ENCODE assay signal across 16 cellular contexts in the genomic region with DNA sequence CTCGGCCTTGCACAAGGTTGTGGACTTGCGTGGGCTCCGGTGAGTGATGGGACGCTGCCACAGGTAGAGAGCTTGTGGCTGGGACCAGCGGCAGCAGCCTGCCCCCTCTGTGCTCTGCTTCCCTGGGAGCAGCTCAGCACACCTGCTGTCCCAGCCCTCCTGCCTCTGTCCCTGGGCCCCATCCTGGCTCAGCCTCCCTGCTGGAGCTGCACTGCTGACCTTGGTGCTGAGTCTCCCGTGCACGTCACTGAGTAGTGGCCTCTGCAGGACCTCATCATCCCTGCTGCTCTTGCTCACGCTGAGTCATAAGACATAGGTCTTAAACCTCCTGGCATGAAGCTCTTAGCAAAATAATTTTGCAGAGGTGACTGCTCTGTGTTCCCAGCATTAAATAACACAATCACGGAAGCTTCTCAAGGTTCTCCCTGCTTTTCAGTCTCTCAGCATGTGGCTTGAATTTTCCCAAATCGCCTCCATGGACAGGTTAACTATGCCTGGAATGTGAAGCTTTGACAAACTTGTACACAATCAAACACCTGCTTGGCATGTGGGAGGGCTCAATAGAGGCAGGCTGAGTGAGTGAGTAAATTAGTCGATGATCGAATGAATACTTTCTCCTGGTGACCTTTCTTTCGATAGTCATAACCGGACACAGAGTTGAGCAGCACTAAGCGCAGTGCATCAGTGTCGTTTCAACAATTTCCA.
DNase-seq lines count a peak whose midpoint lies in the region; ATAC-seq, FAIRE-seq and TF ChIP-seq lines count a peak whose summit lies in the region.
"Had no signal": no experiment of that assay in that cellular context is flagged by ENCODE, and none has a peak within 500 bp of the region (broad histone marks: within the 10 kb centered on the region; RNA-seq: fewer than 3 reads in every experiment).

No MANE protein-coding gene starts in this region.

- WGBS in suprapubic skin: 78% methylated on average over 15 of the region's 16 CpGs

- no peak overlapping the region for H3K4me3 ChIP-seq in astrocyte (ENCODE audit: insufficient read depth, low read depth, low read length)
- no peak overlapping the region for H3K4me3 ChIP-seq in suprapubic skin

- no peak overlapping the region for H3K4me3 Mint-ChIP-seq in astrocyte (ENCODE audit: unreplicated experiment)
- H3K4me3 Mint-ChIP-seq: stimulated activated naive CD8-positive, alpha-beta T cell treated with anti-CD3 and anti-CD28 coated beads, Interleukin-15, Interleukin-2, amounts not matched to agents 100 ng/mL and 50 ng/mL, for 24 hours had no signal

- H3K4me1 ChIP-seq in astrocyte (ENCODE audit: insufficient read depth, low read length): peaks cover 2% of the 10 kb centered on the region
- no peaks in the 10 kb centered on the region for H3K4me1 ChIP-seq in suprapubic skin

- H3K27ac ChIP-seq in astrocyte (ENCODE audit: low read depth, low read length) (no peak overlapping the region), suprapubic skin (no peak overlapping the region)
- H3K27ac ChIP-seq: 22Rv1 had no signal

- no peaks in the 10 kb centered on the region for H3K9me3 ChIP-seq in astrocyte (ENCODE audit: insufficient read depth, low read depth, low read length)
- no peaks in the 10 kb centered on the region for H3K9me3 ChIP-seq in suprapubic skin

- no peaks in the 10 kb centered on the region for H3K9me3 Mint-ChIP-seq in astrocyte (ENCODE audit: unreplicated experiment)
- H3K9me3 Mint-ChIP-seq: stimulated activated naive CD8-positive, alpha-beta T cell treated with anti-CD3 and anti-CD28 coated beads, Interleukin-15, Interleukin-2, amounts not matched to agents 100 ng/mL and 50 ng/mL, for 24 hours had no signal

- no peak overlapping the region for H3K27ac Mint-ChIP-seq in astrocyte (ENCODE audit: unreplicated experiment)
- H3K27ac Mint-ChIP-seq: stimulated activated naive CD8-positive, alpha-beta T cell treated with anti-CD3 and anti-CD28 coated beads, Interleukin-15, Interleukin-2, amounts not matched to agents 100 ng/mL and 50 ng/mL, for 24 hours had no signal

- intact Hi-C loops in cardiac septum (cut with DNase I): no loop called here

- TF ChIP-seq EP300 in suprapubic skin (IDR thresholded peaks at IDR 0.05): no peak

- no peaks in the 10 kb centered on the region for H3K27me3 ChIP-seq in astrocyte (ENCODE audit: insufficient read depth, low read length)
- peaks cover 26% of the 10 kb centered on the region for H3K27me3 ChIP-seq in suprapubic skin

- H3K36me3 Mint-ChIP-seq in astrocyte (ENCODE audit: low read depth, unreplicated experiment): no peaks in the 10 kb centered on the region

- peaks cover 28% of the 10 kb centered on the region for H3K27me3 Mint-ChIP-seq in astrocyte (ENCODE audit: low read depth, unreplicated experiment)

- peak; percentile 15 for DNase-seq in DMS53 (lab: John Stamatoyannopoulos, UW)
- DNase-seq in DMS53 treated with DMSO at 0.1 percent for 48 hours (lab: John Stamatoyannopoulos, UW; ENCODE audit: unreplicated experiment): no peak
- peak; percentile 30 for DNase-seq in astrocyte (ENCODE audit: low read depth)
- peak; percentile 74 for DNase-seq in iPS-NIHi11 (ENCODE audit: low spot score)
- DNase-seq in urothelium cell line (ENCODE audit: low spot score): peak; percentile 39
- no peak for DNase-seq in cardiac septum (ENCODE audit: low spot score)
- DNase-seq in suprapubic skin (ENCODE audit: low spot score in 2 of 2): no peak
- DNase-seq: activated CD4-positive, alpha-beta T cell treated with anti-CD3 and anti-CD28 coated beads, Interleukin-2, amount 50 U/mL, for 1 hour; activated effector memory CD4-positive, alpha-beta T cell treated with anti-CD3 and anti-CD28 coated beads, Interleukin-2, amount 50 U/mL, for 16 hours; DMS79; stimulated activated CD4-positive, alpha-beta T cell treated with anti-CD3 and anti-CD28 coated beads, Interleukin-4, amount 100 ng/mL, for 24 hours; SW 1271 had no signal

- no peaks in the 10 kb centered on the region for H3K79me2 ChIP-seq in astrocyte (ENCODE audit: insufficient read depth, low read length)

- TF ChIP-seq POLR2A in suprapubic skin (IDR thresholded peaks at IDR 0.05): no peak

- TF ChIP-seq CTCF in astrocyte (IDR thresholded peaks at IDR 0.05; ENCODE audit: insufficient read depth, low read depth, low read length): no peak
- TF ChIP-seq CTCF in suprapubic skin (IDR thresholded peaks at IDR 0.05): no peak

- no peak overlapping the region for H2AFZ ChIP-seq in astrocyte (ENCODE audit: low read depth, low read length)

- H3K4me2 ChIP-seq in astrocyte (ENCODE audit: low read length): no peak overlapping the region

- H4K20me1 ChIP-seq in astrocyte (ENCODE audit: insufficient read depth, low read length): no peaks in the 10 kb centered on the region

- H3K4me1 Mint-ChIP-seq in astrocyte (ENCODE audit: low read depth, unreplicated experiment): no peaks in the 10 kb centered on the region

- H3K9ac ChIP-seq in astrocyte (ENCODE audit: low read length): no peak overlapping the region

- no peak for ATAC-seq in GM19467 (IDR thresholded peaks at IDR 0.05; ENCODE audit: unreplicated experiment)

- no peaks in the 10 kb centered on the region for H3K36me3 ChIP-seq in astrocyte (ENCODE audit: insufficient read depth, low read length)
- H3K36me3 ChIP-seq in suprapubic skin: no peaks in the 10 kb centered on the region

- FAIRE-seq in astrocyte (lab: Jason Lieb, UNC): no peak
- FAIRE-seq in urothelium cell line (lab: Jason Lieb, UNC): no peak
- FAIRE-seq: GM18507 had no signal

Comparison
In these comparisons a context has a peak if more than half of its experiments do, and no peak if none do; other contexts are left out.
1. DNase-seq: peak in DMS53 (single experiment), astrocyte (single experiment), iPS-NIHi11 (single experiment) and urothelium cell line (single experiment); none in DMS53 treated with DMSO at 0.1 percent for 48 hours (single experiment), cardiac septum (single experiment) and suprapubic skin (0 of 2).